Comparison of ENCODE assay signal across 28 cellular contexts in genomic region chr2:185640588-185640987, GRCh38.
A peak's percentile ranks its signal among the peaks of the same experiment; 100 is the strongest.
DNase-seq lines count a peak whose midpoint lies in the region; ATAC-seq, FAIRE-seq and TF ChIP-seq lines count a peak whose summit lies in the region.
"Had no signal": no experiment of that assay in that cellular context is flagged by ENCODE, and none has a peak within 500 bp of the region (broad histone marks: within the 10 kb centered on the region; RNA-seq: fewer than 3 reads in every experiment).

No MANE protein-coding gene starts in this region.

- H3K4me3 ChIP-seq in A549, result no peak overlapping the region
- no peak overlapping the region for H3K4me3 ChIP-seq in IMR-90 (ENCODE audit: insufficient read depth, low read depth, low read length)
- no peak overlapping the region for H3K4me3 ChIP-seq in MM.1S (ENCODE audit: low read length)
- no peak overlapping the region for H3K4me3 ChIP-seq in K562
- H3K4me3 ChIP-seq in mesenchymal stem cell (ENCODE audit: insufficient read depth in 1 of 2, low read depth in 1 of 2, low read length in 2 of 2), result no peak overlapping the region
- no peak overlapping the region for H3K4me3 ChIP-seq in upper lobe of right lung
- H3K4me3 ChIP-seq: BLaER1, GM12878 had no signal

- in situ Hi-C loops in IMR-90 (cut with MboI; ENCODE audit: low sequenced_read_pairs) (no loop called here), K562 (cut with MboI) (no loop called here)

- no peak overlapping the region for H2BK12ac ChIP-seq in mesenchymal stem cell (ENCODE audit: low read length in 2 of 2)

- 41% methylated on average over 1 of the region's 1 CpG for WGBS in A549 (ENCODE audit: missing lambda C conversion rate)
- WGBS in IMR-90 (ENCODE audit: extremely low coverage in 2 of 2, insufficient read length in 1 of 2), 2 experiments, result no CpG with 5 or more reads among the region's 1 CpG
- WGBS in K562 (ENCODE audit: insufficient coverage, low coverage, missing lambda C conversion rate), result 0% methylated on average over 1 of the region's 1 CpG
- 89% methylated on average over 1 of the region's 1 CpG for WGBS in mesenchymal stem cell

- H2AK5ac ChIP-seq in IMR-90 (ENCODE audit: low read depth, low read length) (no peak overlapping the region), mesenchymal stem cell (ENCODE audit: low read length, severe bottlenecking) (no peak overlapping the region)

- no peak overlapping the region for H2BK15ac ChIP-seq in IMR-90 (ENCODE audit: low read depth, low read length)
- no peak overlapping the region for H2BK15ac ChIP-seq in mesenchymal stem cell (ENCODE audit: low read depth, poor library complexity, severe bottlenecking)

- H2AK9ac ChIP-seq in IMR-90 (replicated peaks; ENCODE audit: low read depth, low read length, poor library complexity), result no peak overlapping the region

- no peak overlapping the region for H3K23ac ChIP-seq in IMR-90 (ENCODE audit: low read depth, low read length)
- H3K23ac ChIP-seq in mesenchymal stem cell (ENCODE audit: low read length in 2 of 2), result no peak overlapping the region

- no peak overlapping the region for H2AFZ ChIP-seq in IMR-90 (replicated peaks; ENCODE audit: low read length, poor library complexity)
- 0 out of 2 replicates have a peak overlapping the region, but pooled peaks have one; percentile 54 for H2AFZ ChIP-seq in MM.1S (ENCODE audit: low read length)
- no peak overlapping the region for H2AFZ ChIP-seq in K562 (ENCODE audit: low read depth, low read length)
- no peak overlapping the region for H2AFZ ChIP-seq in mesenchymal stem cell (ENCODE audit: low read depth, low read length)

- no peak overlapping the region for H3K56ac ChIP-seq in IMR-90 (ENCODE audit: extremely low read depth, insufficient read depth, low read length)

- H3K4me1 ChIP-seq in A549, result no peaks in the 10 kb centered on the region
- H3K4me1 ChIP-seq in IMR-90 (ENCODE audit: control insufficient read depth, insufficient read depth, low read length), result no peaks in the 10 kb centered on the region
- peaks cover 59% of the 10 kb centered on the region for H3K4me1 ChIP-seq in MM.1S (ENCODE audit: low read length)
- no peaks in the 10 kb centered on the region for H3K4me1 ChIP-seq in K562 (replicated peaks in 1 of 2; ENCODE audit: control insufficient read depth in 2 of 2, insufficient read depth in 2 of 2, low read length in 2 of 2)
- no peaks in the 10 kb centered on the region for H3K4me1 ChIP-seq in mesenchymal stem cell (ENCODE audit: control insufficient read depth, insufficient read depth, low read depth, low read length)
- no peaks in the 10 kb centered on the region for H3K4me1 ChIP-seq in upper lobe of right lung
- H3K4me1 ChIP-seq: BLaER1 had no signal

- H3K14ac ChIP-seq in IMR-90 (replicated peaks; ENCODE audit: low read depth, low read length) (no peak overlapping the region), mesenchymal stem cell (ENCODE audit: low read length in 2 of 2) (no peak overlapping the region)

- DNase-seq in A549 (ENCODE audit: low read depth in 1 of 2, low spot score in 1 of 2) (no peak), IMR-90 (no peak), MM.1S (no peak), K562 (ENCODE audit: extremely low read depth in 1 of 4, low spot score in 3 of 4) (no peak), mesenchymal stem cell (no peak), upper lobe of right lung (no peak)
- DNase-seq in activated naive CD4-positive, alpha-beta T cell treated with anti-CD3 and anti-CD28 coated beads for 36 hours, result no peak
- DNase-seq: 8988T; AML-193; C1 segment of cervical spinal cord; CD4-positive, alpha-beta memory T cell; CD4-positive, CD25-positive, alpha-beta regulatory T cell; CD8-positive, alpha-beta memory T cell; COR-L47; DMS 273 treated with DMSO at 0.1 percent for 48 hours; DMS153; DMS53; DMS79; DND-41; EL; GDM1 had no signal

- ATAC-seq in A549, result no peak
- ATAC-seq in IMR-90 (ENCODE audit: low read depth), result no peak
- no peak for ATAC-seq in K562
- no peak for ATAC-seq in upper lobe of right lung
- no peak for ATAC-seq in activated CD4-positive, CD25-positive, alpha-beta regulatory T cell treated with anti-CD3 and anti-CD28 coated beads, Interleukin-2, amount 50 U/mL, for 24 hours
- ATAC-seq: GM12878 had no signal

- H4K91ac ChIP-seq in IMR-90 (ENCODE audit: insufficient read depth, low read depth, low read length) (no peak overlapping the region), mesenchymal stem cell (ENCODE audit: low read length) (no peak overlapping the region)

- H2BK20ac ChIP-seq in IMR-90 (ENCODE audit: low read depth, low read length), result no peak overlapping the region

- no TSS peak for BruUV-seq in IMR-90 (replicated peaks; lab: Mats Ljungman, UMichigan)
- BruUV-seq in K562 (replicated peaks; lab: Mats Ljungman, UMichigan), result no TSS peak

- FAIRE-seq in A549 (lab: Jason Lieb, UNC) (no peak), K562 (lab: Jason Lieb, UNC) (no peak)
- FAIRE-seq: GM12878, GM12892, GM18507 had no signal

- no peaks in the 10 kb centered on the region for H4K20me1 ChIP-seq in IMR-90 (ENCODE audit: insufficient read depth, low read length)
- H4K20me1 ChIP-seq in MM.1S (ENCODE audit: insufficient read depth, low read length), result no peaks in the 10 kb centered on the region
- H4K20me1 ChIP-seq in K562 (replicated peaks; ENCODE audit: control insufficient read depth, insufficient read depth, low read length), result no peaks in the 10 kb centered on the region
- H4K20me1 ChIP-seq: BLaER1 had no signal

- H2BK5ac ChIP-seq in IMR-90 (ENCODE audit: low read depth, low read length, poor library complexity, severe bottlenecking) (no peak overlapping the region), mesenchymal stem cell (ENCODE audit: low read depth, low read length, poor library complexity, severe bottlenecking) (no peak overlapping the region)

- peaks cover 42% of the 10 kb centered on the region for H3F3A ChIP-seq in MM.1S (ENCODE audit: insufficient read depth, low read length)

- H3K4ac ChIP-seq in IMR-90 (ENCODE audit: low read depth, low read length), result no peak overlapping the region
- no peak overlapping the region for H3K4ac ChIP-seq in mesenchymal stem cell (ENCODE audit: low read depth in 1 of 2, low read length in 2 of 2)

- TF ChIP-seq EP300 in A549 (IDR thresholded peaks at IDR 0.05), result no peak
- TF ChIP-seq EP300 in K562 (IDR thresholded peaks at IDR 0.05; ENCODE audit: low read length), result no peak

- POLR2A ChIA-PET in A549 (lab: Yijun Ruan, JAX), result no interaction called here
- POLR2A ChIA-PET in IMR-90 (lab: Charles Lee; ENCODE audit: unreplicated experiment), result no interaction called here
- POLR2A ChIA-PET in K562 (lab: Yijun Ruan, JAX), result no interaction called here

- no peak overlapping the region for H3K9ac ChIP-seq in IMR-90 (ENCODE audit: low read depth, low read length)
- peak overlapping the region; percentile 71; the same call in 1 of the 2 replicates for H3K9ac ChIP-seq in MM.1S (ENCODE audit: low read length)
- H3K9ac ChIP-seq in K562 (ENCODE audit: insufficient read depth in 1 of 2, low read depth in 2 of 2, low read length in 2 of 2), result no peak overlapping the region
- H3K9ac ChIP-seq in mesenchymal stem cell (ENCODE audit: low read length), result no peak overlapping the region
- H3K9ac ChIP-seq: BLaER1 had no signal

- H3K4me2 ChIP-seq in A549, result no peak overlapping the region
- no peak overlapping the region for H3K4me2 ChIP-seq in IMR-90 (ENCODE audit: low read depth, low read length)
- H3K4me2 ChIP-seq in MM.1S (ENCODE audit: low read depth, low read length), result peak overlapping the region; percentile 91; the same call in 1 of the 2 replicates
- H3K4me2 ChIP-seq in K562 (ENCODE audit: insufficient read depth, low read length), result no peak overlapping the region
- H3K4me2 ChIP-seq in mesenchymal stem cell (ENCODE audit: low read length, poor library complexity, severe bottlenecking), result no peak overlapping the region
- H3K4me2 ChIP-seq: BLaER1 had no signal

- CTCF ChIA-PET in A549 (lab: Yijun Ruan, JAX), result no interaction called here
- CTCF ChIA-PET in IMR-90 (lab: Yijun Ruan, JAX), result no interaction called here
- CTCF ChIA-PET in K562 (lab: Yijun Ruan, JAX; ENCODE audit: low intra/inter-chr PET ratio), result no interaction called here
- CTCF ChIA-PET in activated naive CD4-positive, alpha-beta T cell treated with anti-CD3 and anti-CD28 coated beads for 36 hours (lab: Charles Lee), result no interaction called here

- H2BK120ac ChIP-seq in IMR-90 (ENCODE audit: low read depth, low read length), result no peak overlapping the region
- no peak overlapping the region for H2BK120ac ChIP-seq in mesenchymal stem cell (ENCODE audit: low read depth, low read length)

- TF ChIP-seq POLR2A in A549 (IDR thresholded peaks at IDR 0.05; ENCODE audit: low read length) (no peak), IMR-90 (IDR thresholded peaks at IDR 0.05; ENCODE audit: low read depth, low read length) (no peak), K562 (conservative IDR thresholded peaks at IDR 0.05) (no peak)

- no peak overlapping the region for H3K4me3 Mint-ChIP-seq in activated naive CD4-positive, alpha-beta T cell treated with anti-CD3 and anti-CD28 coated beads for 36 hours
- H3K4me3 Mint-ChIP-seq: B cell; CD14-positive monocyte; CD4-positive, alpha-beta memory T cell; CD4-positive, CD25-positive, alpha-beta regulatory T cell; CD8-positive, alpha-beta memory T cell had no signal

- no peaks in the 10 kb centered on the region for H3K79me1 ChIP-seq in IMR-90 (ENCODE audit: low read depth in 1 of 2, low read length in 2 of 2)
- no peaks in the 10 kb centered on the region for H3K79me1 ChIP-seq in mesenchymal stem cell (replicated peaks; ENCODE audit: low read length, poor library complexity, severe bottlenecking)

- H4K8ac ChIP-seq in IMR-90 (ENCODE audit: low read depth in 2 of 2, low read length in 2 of 2) (no peak overlapping the region), mesenchymal stem cell (ENCODE audit: low read length) (no peak overlapping the region)

- H3K27me3 ChIP-seq in IMR-90 (ENCODE audit: control insufficient read depth, insufficient read depth, low read length) (no peaks in the 10 kb centered on the region), MM.1S (replicated peaks; ENCODE audit: insufficient read depth, low read length) (no peaks in the 10 kb centered on the region), K562 (ENCODE audit: control insufficient read depth in 2 of 2, insufficient read depth in 2 of 2, low read length in 2 of 2) (no peaks in the 10 kb centered on the region), mesenchymal stem cell (ENCODE audit: control insufficient read depth in 1 of 2, insufficient read depth in 1 of 2, low read length in 2 of 2) (no peaks in the 10 kb centered on the region), upper lobe of right lung (no peaks in the 10 kb centered on the region)
- H3K27me3 ChIP-seq: BLaER1 had no signal

- no peak overlapping the region for H3K18ac ChIP-seq in IMR-90 (ENCODE audit: low read depth, low read length)
- H3K18ac ChIP-seq in mesenchymal stem cell (ENCODE audit: low read depth in 1 of 2, low read length in 2 of 2), result no peak overlapping the region

- H3K27ac Mint-ChIP-seq in activated naive CD4-positive, alpha-beta T cell treated with anti-CD3 and anti-CD28 coated beads for 36 hours, result no peak overlapping the region
- H3K27ac Mint-ChIP-seq: B cell; CD14-positive monocyte; CD4-positive, alpha-beta memory T cell; CD4-positive, CD25-positive, alpha-beta regulatory T cell had no signal

- H3K27ac ChIP-seq in A549, result no peak overlapping the region
- H3K27ac ChIP-seq in IMR-90 (ENCODE audit: insufficient read depth, low read length), result no peak overlapping the region
- H3K27ac ChIP-seq in MM.1S (ENCODE audit: low read length), result peak overlapping the region; percentile 98; the same call in 1 of the 2 replicates
- H3K27ac ChIP-seq in K562 (ENCODE audit: extremely low read depth, low read depth, low read length), result no peak overlapping the region
- H3K27ac ChIP-seq in mesenchymal stem cell (ENCODE audit: low read length, poor library complexity, severe bottlenecking), result no peak overlapping the region
- H3K27ac ChIP-seq in upper lobe of right lung, result no peak overlapping the region
- H3K27ac ChIP-seq: BLaER1 had no signal

- H3K9me3 ChIP-seq in A549 (no peaks in the 10 kb centered on the region), IMR-90 (ENCODE audit: control insufficient read depth, insufficient read depth, low read length) (0 out of 2 replicates have a peak, but pooled peaks cover 1% of the 10 kb centered on the region), MM.1S (replicated peaks; ENCODE audit: insufficient read depth, low read length) (no peaks in the 10 kb centered on the region), K562 (replicated peaks; ENCODE audit: control insufficient read depth, insufficient read depth, low read depth, low read length) (no peaks in the 10 kb centered on the region), mesenchymal stem cell (ENCODE audit: control insufficient read depth, low read length) (no peaks in the 10 kb centered on the region), upper lobe of right lung (no peaks in the 10 kb centered on the region)
- H3K9me3 ChIP-seq: BLaER1 had no signal

- TF ChIP-seq RAD21 in A549 (conservative IDR thresholded peaks at IDR 0.05 in 1 of 2, IDR thresholded peaks at IDR 0.05 in 1 of 2), result no peak
- TF ChIP-seq RAD21 in IMR-90 (IDR thresholded peaks at IDR 0.05; ENCODE audit: low read length), result no peak
- no peak for TF ChIP-seq RAD21 in K562 (CRISPR knock-in tag; conservative IDR thresholded peaks at IDR 0.05 in 1 of 2, IDR thresholded peaks at IDR 0.05 in 1 of 2)

- H3K36me3 ChIP-seq in IMR-90 (ENCODE audit: control insufficient read depth, insufficient read depth, low read length), result no peaks in the 10 kb centered on the region
- H3K36me3 ChIP-seq in MM.1S (replicated peaks; ENCODE audit: insufficient read depth, low read length), result no peaks in the 10 kb centered on the region
- no peaks in the 10 kb centered on the region for H3K36me3 ChIP-seq in K562 (ENCODE audit: control insufficient read depth, insufficient read depth, low read length)
- H3K36me3 ChIP-seq in mesenchymal stem cell (ENCODE audit: control insufficient read depth in 1 of 2, insufficient read depth in 2 of 2, low read depth in 1 of 2, low read length in 2 of 2), result no peaks in the 10 kb centered on the region
- H3K36me3 ChIP-seq in upper lobe of right lung, result no peaks in the 10 kb centered on the region
- H3K36me3 ChIP-seq: BLaER1 had no signal

- no peak overlapping the region for H4K5ac ChIP-seq in IMR-90 (ENCODE audit: low read depth, low read length)

- intact Hi-C loops in IMR-90 (cut with micrococcal nuclease), result no loop called here
- intact Hi-C loops in K562 (cut with micrococcal nuclease), result no loop called here
- intact Hi-C loops in upper lobe of right lung (cut with DNase I), result no loop called here
- intact Hi-C loops in activated naive CD4-positive, alpha-beta T cell treated with anti-CD3 and anti-CD28 coated beads for 36 hours (cut with micrococcal nuclease), result no loop called here

- no peaks in the 10 kb centered on the region for H3K9me2 ChIP-seq in MM.1S (replicated peaks; ENCODE audit: insufficient read depth, low read length)

- H3K27me3 Mint-ChIP-seq in activated naive CD4-positive, alpha-beta T cell treated with anti-CD3 and anti-CD28 coated beads for 36 hours (ENCODE audit: low read depth), result no peaks in the 10 kb centered on the region
- H3K27me3 Mint-ChIP-seq: B cell; CD4-positive, alpha-beta memory T cell; CD4-positive, CD25-positive, alpha-beta regulatory T cell; CD8-positive, alpha-beta memory T cell had no signal

- H3K4me1 Mint-ChIP-seq in activated naive CD4-positive, alpha-beta T cell treated with anti-CD3 and anti-CD28 coated beads for 36 hours (ENCODE audit: low read depth), result no peaks in the 10 kb centered on the region
- H3K4me1 Mint-ChIP-seq: B cell; CD14-positive monocyte; CD4-positive, alpha-beta memory T cell; CD4-positive, CD25-positive, alpha-beta regulatory T cell; CD8-positive, alpha-beta memory T cell had no signal

- H3K79me2 ChIP-seq in MM.1S (ENCODE audit: low read length) (no peaks in the 10 kb centered on the region), K562 (ENCODE audit: control insufficient read depth, insufficient read depth, low read length) (no peaks in the 10 kb centered on the region)

- H3K9me1 ChIP-seq in IMR-90 (ENCODE audit: insufficient read depth, low read length) (no peaks in the 10 kb centered on the region), K562 (ENCODE audit: control insufficient read depth, insufficient read depth, low read length) (no peaks in the 10 kb centered on the region)

- TF ChIP-seq CTCF in A549 (IDR thresholded peaks at IDR 0.05) (no peak), IMR-90 (conservative IDR thresholded peaks at IDR 0.05; ENCODE audit: low read depth, low read length) (no peak), MM.1S (IDR thresholded peaks at IDR 0.05; ENCODE audit: low read length) (no peak), K562 (IDR thresholded peaks at IDR 0.05 in 2 of 3, conservative IDR thresholded peaks at IDR 0.05 in 1 of 3; ENCODE audit: insufficient read depth in 2 of 3, low read depth in 1 of 3, low read length in 3 of 3) (no peak), upper lobe of right lung (IDR thresholded peaks at IDR 0.05) (no peak)

- dilution Hi-C loops in IMR-90 (cut with HindIII; ENCODE audit: low sequenced_read_pairs, unreplicated experiment), result no loop called here

- H3K9me3 Mint-ChIP-seq in activated naive CD4-positive, alpha-beta T cell treated with anti-CD3 and anti-CD28 coated beads for 36 hours, result no peaks in the 10 kb centered on the region

- no peaks in the 10 kb centered on the region for H3K36me3 Mint-ChIP-seq in activated naive CD4-positive, alpha-beta T cell treated with anti-CD3 and anti-CD28 coated beads for 36 hours (ENCODE audit: low read depth)
- H3K36me3 Mint-ChIP-seq: CD14-positive monocyte; CD4-positive, alpha-beta memory T cell; CD4-positive, CD25-positive, alpha-beta regulatory T cell; CD8-positive, alpha-beta memory T cell had no signal

Comparison
In these comparisons a context has a peak if more than half of its experiments do, and no peak if none do; other contexts are left out.
1. Of the 35 proteins assayed by ChIP-seq in both K562 and A549: peak only in K562: none; only in A549: none; in both: MAFK; in neither: 34.